In the genomic region with DNA sequence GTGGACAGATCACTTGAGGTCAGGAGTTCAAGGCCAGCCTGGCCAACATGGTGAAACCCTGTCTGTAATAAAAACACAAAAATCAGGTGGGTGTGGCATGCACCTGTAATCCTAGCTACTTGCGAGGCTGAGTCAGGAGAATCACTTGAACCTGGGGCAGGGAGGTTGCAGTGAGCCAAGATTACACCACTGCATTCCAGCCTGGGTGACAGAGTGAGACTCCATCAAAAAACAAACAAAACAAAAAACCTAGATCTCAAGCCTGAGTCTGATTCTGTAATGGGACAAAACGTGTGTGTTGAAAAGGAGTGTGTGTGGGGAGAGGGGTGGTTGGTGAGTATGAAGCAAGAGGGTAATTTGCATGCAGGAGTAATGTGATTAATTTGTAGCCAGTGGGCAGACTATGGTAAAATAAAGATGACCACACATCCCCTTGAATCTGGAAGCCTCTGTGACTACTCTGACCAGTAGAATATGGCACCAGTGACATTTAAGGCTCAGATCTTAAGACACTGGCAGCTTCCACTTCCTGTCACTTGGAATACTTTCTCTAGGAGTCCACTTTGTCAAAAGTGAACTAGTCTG, we compare ENCODE assay signal across 18 cellular contexts. TPM values are rescaled to one million over a fixed set of nuclear protein-coding genes. Genes with fewer than 3 reads are reported as not detected.
"Had no signal": no experiment of that assay in that cellular context is flagged by ENCODE, and none has a peak within 500 bp of the region (broad histone marks: within the 10 kb centered on the region; RNA-seq: fewer than 3 reads in every experiment).

No MANE protein-coding gene starts in this region.

- DNase-seq: activated CD4-positive, alpha-beta T cell treated with anti-CD3 and anti-CD28 coated beads, Interleukin-2, amount 50 U/mL, for 4 hours; activated CD8-positive, alpha-beta memory T cell treated with anti-CD3 and anti-CD28 coated beads, Interleukin-2, amount 10 ng/mL, durations not matched to agents 7 days and 5 days; activated effector memory CD4-positive, alpha-beta T cell treated with Interleukin-2 at 50 U/mL for 16 hours; activated T-cell treated with anti-CD3 and anti-CD28 coated beads, Interleukin-2, amount 50 U/mL, for 24 hours; amniotic stem cell; body of pancreas; effector memory CD8-positive, alpha-beta T cell; immature natural killer cell; left cardiac atrium; nucleus accumbens; psoas muscle; right lobe of liver; stimulated activated CD4-positive, alpha-beta T cell treated with anti-CD3 and anti-CD28 coated beads, Interleukin-2, amount 100 ng/mL, for 24 hours; stimulated activated naive CD4-positive, alpha-beta T cell; trophoblast cell had no signal

- ATAC-seq: activated CD8-positive, alpha-beta memory T cell treated with anti-CD3 and anti-CD28 coated beads, Interleukin-2, amount 10 ng/mL, durations not matched to agents 7 days and 5 days; body of pancreas; effector memory CD8-positive, alpha-beta T cell; left cardiac atrium; natural killer cell treated with Interleukin-12 subunit alpha and Interleukin-12 subunit beta and Interleukin-15 and Interleukin-18, amount 100 ng/mL, for 72 hours; psoas muscle; right lobe of liver had no signal

RNA-seq across cellular contexts. Expression of a gene that starts 19.9 kb away (rescaled TPM):
- total RNA-seq: epithelial cell of proximal tubule, lung microvascular endothelial cell had no signal
